Comparison of ENCODE assay signal across 1 cellular context in the genomic region with DNA sequence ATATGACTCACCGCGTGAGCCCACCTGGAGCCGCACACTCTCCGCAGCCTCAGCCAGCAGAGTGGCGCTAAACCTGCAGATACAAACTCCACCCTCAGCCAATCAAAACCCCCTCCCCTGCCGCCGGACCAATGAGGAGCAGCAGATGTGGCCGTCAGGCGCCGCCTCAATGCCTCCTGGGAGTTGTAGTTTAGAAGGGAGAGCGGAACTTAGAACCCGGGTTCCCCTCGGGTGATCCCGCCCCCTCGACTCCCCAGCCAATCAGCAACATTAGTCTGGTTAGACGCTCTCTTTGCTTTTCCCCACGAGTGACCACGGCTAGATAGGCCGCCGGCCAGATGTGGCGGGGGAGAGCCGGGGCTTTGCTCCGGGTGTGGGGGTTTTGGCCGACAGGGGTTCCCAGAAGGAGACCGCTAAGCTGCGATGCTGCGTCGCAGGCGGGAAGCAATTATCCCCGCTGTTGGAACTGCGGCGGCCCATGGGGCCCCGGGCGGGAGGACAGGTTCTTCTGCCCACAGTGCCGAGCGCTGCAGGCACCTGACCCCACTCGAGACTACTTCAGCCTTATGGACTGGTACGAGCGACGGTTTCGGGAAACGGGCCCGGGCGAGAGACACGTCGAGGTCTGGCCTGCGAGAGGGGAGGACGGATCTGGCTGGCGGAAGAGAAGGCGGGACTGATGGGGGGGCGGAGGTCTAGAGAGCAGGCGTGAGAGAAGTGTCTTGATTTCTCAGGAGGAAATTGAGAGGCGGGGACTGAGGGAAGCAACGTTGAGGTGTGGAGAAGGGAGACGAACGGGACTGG.
A peak's percentile ranks its signal among the peaks of the same experiment; 100 is the strongest.
TF ChIP-seq lines count a peak whose summit lies in the region.

A gene (minus strand): TSS at position 63 of the 804 bp plus-strand sequence. CDS start 7,099 bp downstream, outside the sequence.
A gene with protein sequence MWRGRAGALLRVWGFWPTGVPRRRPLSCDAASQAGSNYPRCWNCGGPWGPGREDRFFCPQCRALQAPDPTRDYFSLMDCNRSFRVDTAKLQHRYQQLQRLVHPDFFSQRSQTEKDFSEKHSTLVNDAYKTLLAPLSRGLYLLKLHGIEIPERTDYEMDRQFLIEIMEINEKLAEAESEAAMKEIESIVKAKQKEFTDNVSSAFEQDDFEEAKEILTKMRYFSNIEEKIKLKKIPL (plus strand): TSS at position 282 of the 804 bp plus-strand sequence. CDS start 57 bp downstream, at position 339.

TF ChIP-seq in HepG2, 621 proteins besides CTCF, POLR2A, EP300 and RAD21 (continued from another document and continues in another):
- TF ChIP-seq, protein P1, sequence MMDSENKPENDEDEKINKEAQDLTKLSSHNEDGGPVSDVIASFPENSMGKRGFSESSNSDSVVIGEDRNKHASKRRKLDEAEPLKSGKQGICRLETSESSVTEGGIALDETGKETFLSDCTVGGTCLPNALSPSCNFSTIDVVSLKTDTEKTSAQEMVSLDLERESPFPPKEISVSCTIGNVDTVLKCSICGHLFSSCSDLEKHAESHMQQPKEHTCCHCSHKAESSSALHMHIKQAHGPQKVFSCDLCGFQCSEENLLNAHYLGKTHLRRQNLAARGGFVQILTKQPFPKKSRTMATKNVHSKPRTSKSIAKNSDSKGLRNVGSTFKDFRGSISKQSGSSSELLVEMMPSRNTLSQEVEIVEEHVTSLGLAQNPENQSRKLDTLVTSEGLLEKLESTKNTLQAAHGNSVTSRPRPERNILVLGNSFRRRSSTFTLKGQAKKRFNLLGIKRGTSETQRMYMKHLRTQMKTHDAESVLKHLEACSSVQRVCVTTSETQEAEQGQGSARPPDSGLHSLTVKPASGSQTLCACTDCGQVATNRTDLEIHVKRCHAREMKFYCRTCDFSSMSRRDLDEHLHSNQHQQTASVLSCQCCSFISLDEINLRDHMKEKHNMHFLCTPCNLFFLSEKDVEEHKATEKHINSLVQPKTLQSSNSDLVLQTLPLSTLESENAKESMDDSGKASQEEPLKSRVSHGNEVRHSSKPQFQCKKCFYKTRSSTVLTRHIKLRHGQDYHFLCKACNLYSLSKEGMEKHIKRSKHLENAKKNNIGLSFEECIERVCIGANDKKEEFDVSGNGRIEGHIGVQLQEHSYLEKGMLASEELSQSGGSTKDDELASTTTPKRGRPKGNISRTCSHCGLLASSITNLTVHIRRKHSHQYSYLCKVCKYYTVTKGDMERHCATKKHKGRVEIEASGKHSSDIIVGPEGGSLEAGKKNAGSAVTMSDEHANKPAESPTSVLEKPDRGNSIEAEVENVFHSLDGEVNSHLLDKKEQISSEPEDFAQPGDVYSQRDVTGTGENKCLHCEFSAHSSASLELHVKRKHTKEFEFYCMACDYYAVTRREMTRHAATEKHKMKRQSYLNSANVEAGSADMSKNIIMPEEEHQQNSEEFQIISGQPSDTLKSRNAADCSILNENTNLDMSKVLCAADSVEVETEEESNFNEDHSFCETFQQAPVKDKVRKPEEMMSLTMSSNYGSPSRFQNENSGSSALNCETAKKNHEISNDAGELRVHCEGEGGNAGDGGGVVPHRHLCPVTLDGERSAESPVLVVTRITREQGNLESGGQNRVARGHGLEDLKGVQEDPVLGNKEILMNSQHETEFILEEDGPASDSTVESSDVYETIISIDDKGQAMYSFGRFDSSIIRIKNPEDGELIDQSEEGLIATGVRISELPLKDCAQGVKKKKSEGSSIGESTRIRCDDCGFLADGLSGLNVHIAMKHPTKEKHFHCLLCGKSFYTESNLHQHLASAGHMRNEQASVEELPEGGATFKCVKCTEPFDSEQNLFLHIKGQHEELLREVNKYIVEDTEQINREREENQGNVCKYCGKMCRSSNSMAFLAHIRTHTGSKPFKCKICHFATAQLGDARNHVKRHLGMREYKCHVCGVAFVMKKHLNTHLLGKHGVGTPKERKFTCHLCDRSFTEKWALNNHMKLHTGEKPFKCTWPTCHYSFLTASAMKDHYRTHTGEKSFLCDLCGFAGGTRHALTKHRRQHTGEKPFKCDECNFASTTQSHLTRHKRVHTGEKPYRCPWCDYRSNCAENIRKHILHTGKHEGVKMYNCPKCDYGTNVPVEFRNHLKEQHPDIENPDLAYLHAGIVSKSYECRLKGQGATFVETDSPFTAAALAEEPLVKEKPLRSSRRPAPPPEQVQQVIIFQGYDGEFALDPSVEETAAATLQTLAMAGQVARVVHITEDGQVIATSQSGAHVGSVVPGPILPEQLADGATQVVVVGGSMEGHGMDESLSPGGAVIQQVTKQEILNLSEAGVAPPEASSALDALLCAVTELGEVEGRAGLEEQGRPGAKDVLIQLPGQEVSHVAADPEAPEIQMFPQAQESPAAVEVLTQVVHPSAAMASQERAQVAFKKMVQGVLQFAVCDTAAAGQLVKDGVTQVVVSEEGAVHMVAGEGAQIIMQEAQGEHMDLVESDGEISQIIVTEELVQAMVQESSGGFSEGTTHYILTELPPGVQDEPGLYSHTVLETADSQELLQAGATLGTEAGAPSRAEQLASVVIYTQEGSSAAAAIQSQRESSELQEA (CRISPR knock-in tag; IDR thresholded peaks at IDR 0.05; ENCODE audit: not compliant biosample characterization): no peak
- TF ChIP-seq, protein P2, sequence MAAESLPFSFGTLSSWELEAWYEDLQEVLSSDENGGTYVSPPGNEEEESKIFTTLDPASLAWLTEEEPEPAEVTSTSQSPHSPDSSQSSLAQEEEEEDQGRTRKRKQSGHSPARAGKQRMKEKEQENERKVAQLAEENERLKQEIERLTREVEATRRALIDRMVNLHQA (CRISPR knock-in tag; IDR thresholded peaks at IDR 0.05): no peak
- TF ChIP-seq, protein P3, sequence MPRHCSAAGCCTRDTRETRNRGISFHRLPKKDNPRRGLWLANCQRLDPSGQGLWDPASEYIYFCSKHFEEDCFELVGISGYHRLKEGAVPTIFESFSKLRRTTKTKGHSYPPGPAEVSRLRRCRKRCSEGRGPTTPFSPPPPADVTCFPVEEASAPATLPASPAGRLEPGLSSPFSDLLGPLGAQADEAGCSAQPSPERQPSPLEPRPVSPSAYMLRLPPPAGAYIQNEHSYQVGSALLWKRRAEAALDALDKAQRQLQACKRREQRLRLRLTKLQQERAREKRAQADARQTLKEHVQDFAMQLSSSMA (CRISPR knock-in tag; IDR thresholded peaks at IDR 0.05): no peak
- TF ChIP-seq ZNF616 (CRISPR knock-in tag; IDR thresholded peaks at IDR 0.05; ENCODE audit: low read depth) (peak; percentile 70), CREM (IDR thresholded peaks at IDR 0.05) (peak; percentile 94), CREM (CRISPR knock-in tag; IDR thresholded peaks at IDR 0.05) (no peak), FOSL2 (CRISPR knock-in tag; IDR thresholded peaks at IDR 0.05) (peak; percentile 97; the same call in 1 of the 2 replicates), TGIF2 (CRISPR knock-in tag; IDR thresholded peaks at IDR 0.05) (no peak), SPEN (CRISPR knock-in tag; IDR thresholded peaks at IDR 0.05; ENCODE audit: low read depth) (peak; percentile 52), BRCA1 (CRISPR knock-in tag; IDR thresholded peaks at IDR 0.05) (0 out of 2 replicates have a peak, but pooled peaks have one; percentile 37), ZKSCAN8 (CRISPR knock-in tag; IDR thresholded peaks at IDR 0.05; ENCODE audit: borderline replicate concordance) (peak; percentile 66; the same call in 1 of the 2 replicates), ZNF749 (CRISPR knock-in tag; IDR thresholded peaks at IDR 0.05; ENCODE audit: borderline replicate concordance) (peak; percentile 60; the same call in 1 of the 2 replicates), PCBP2 (optimal IDR thresholded peaks at IDR 0.05; ENCODE audit: low read depth, low read length, poor library complexity, severe bottlenecking) (no peak), ZNF253 (CRISPR knock-in tag; IDR thresholded peaks at IDR 0.05; ENCODE audit: borderline replicate concordance) (no peak), SUZ12 (IDR thresholded peaks at IDR 0.05; ENCODE audit: low read depth, low read length) (peak; percentile 81), ZNF224 (CRISPR knock-in tag; IDR thresholded peaks at IDR 0.05) (no peak), CENPX (CRISPR knock-in tag; IDR thresholded peaks at IDR 0.05) (no peak), NFRKB (IDR thresholded peaks at IDR 0.05) (no peak), SRF (IDR thresholded peaks at IDR 0.05; ENCODE audit: low read depth, low read length) (no peak), ZFP36 (IDR thresholded peaks at IDR 0.05; ENCODE audit: borderline replicate concordance, low read depth, low read length, partially characterized antibody) (no peak), BRD4 (CRISPR knock-in tag; IDR thresholded peaks at IDR 0.05) (no peak), CBX2 (IDR thresholded peaks at IDR 0.05; ENCODE audit: low read depth, low read length) (no peak), CBX2 (CRISPR knock-in tag; IDR thresholded peaks at IDR 0.05; ENCODE audit: low read depth) (no peak), TBL1XR1 (IDR thresholded peaks at IDR 0.05; ENCODE audit: borderline replicate concordance, low read length, partially characterized antibody) (no peak), KLF16 (CRISPR knock-in tag; IDR thresholded peaks at IDR 0.05) (peak in 1 of 2 experiments; percentile 74; a peak in 2 of 4 replicates), KLF13 (CRISPR knock-in tag; IDR thresholded peaks at IDR 0.05) (no peak), ZNF556 (CRISPR knock-in tag; IDR thresholded peaks at IDR 0.05; ENCODE audit: borderline replicate concordance) (no peak), SNAPC2 (CRISPR knock-in tag; IDR thresholded peaks at IDR 0.05) (peak; percentile 42; the same call in 1 of the 2 replicates), NPAS2 (CRISPR knock-in tag; IDR thresholded peaks at IDR 0.05; ENCODE audit: borderline replicate concordance) (0 out of 2 replicates have a peak, but pooled peaks have one; percentile 47), ZNF232 (CRISPR knock-in tag; IDR thresholded peaks at IDR 0.05; ENCODE audit: borderline replicate concordance) (no peak), REPIN1 (CRISPR knock-in tag; IDR thresholded peaks at IDR 0.05; ENCODE audit: borderline replicate concordance, low read depth) (peak; percentile 43; the same call in 1 of the 2 replicates), RAD51 (IDR thresholded peaks at IDR 0.05; ENCODE audit: borderline replicate concordance) (no peak; the same call in 1 of the 2 replicates), JUND (CRISPR knock-in tag; IDR thresholded peaks at IDR 0.05) (0 out of 2 replicates have a peak, but pooled peaks have one; percentile 84), NKX3-1 (CRISPR knock-in tag; IDR thresholded peaks at IDR 0.05) (no peak), ZNF747 (CRISPR knock-in tag; IDR thresholded peaks at IDR 0.05; ENCODE audit: borderline replicate concordance) (no peak), NFYC (CRISPR knock-in tag; IDR thresholded peaks at IDR 0.05) (peak; percentile 99), ZNF3 (CRISPR knock-in tag; IDR thresholded peaks at IDR 0.05) (no peak; the same call in 1 of the 2 replicates)
- TF ChIP-seq, protein P4, sequence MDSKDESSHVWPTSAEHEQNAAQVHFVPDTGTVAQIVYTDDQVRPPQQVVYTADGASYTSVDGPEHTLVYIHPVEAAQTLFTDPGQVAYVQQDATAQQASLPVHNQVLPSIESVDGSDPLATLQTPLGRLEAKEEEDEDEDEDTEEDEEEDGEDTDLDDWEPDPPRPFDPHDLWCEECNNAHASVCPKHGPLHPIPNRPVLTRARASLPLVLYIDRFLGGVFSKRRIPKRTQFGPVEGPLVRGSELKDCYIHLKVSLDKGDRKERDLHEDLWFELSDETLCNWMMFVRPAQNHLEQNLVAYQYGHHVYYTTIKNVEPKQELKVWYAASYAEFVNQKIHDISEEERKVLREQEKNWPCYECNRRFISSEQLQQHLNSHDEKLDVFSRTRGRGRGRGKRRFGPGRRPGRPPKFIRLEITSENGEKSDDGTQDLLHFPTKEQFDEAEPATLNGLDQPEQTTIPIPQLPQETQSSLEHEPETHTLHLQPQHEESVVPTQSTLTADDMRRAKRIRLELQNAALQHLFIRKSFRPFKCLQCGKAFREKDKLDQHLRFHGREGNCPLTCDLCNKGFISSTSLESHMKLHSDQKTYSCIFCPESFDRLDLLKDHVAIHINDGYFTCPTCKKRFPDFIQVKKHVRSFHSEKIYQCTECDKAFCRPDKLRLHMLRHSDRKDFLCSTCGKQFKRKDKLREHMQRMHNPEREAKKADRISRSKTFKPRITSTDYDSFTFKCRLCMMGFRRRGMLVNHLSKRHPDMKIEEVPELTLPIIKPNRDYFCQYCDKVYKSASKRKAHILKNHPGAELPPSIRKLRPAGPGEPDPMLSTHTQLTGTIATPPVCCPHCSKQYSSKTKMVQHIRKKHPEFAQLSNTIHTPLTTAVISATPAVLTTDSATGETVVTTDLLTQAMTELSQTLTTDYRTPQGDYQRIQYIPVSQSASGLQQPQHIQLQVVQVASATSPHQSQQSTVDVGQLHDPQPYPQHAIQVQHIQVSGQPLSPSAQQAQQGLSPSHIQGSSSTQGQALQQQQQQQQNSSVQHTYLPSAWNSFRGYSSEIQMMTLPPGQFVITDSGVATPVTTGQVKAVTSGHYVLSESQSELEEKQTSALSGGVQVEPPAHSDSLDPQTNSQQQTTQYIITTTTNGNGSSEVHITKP (CRISPR knock-in tag; IDR thresholded peaks at IDR 0.05; ENCODE audit: low read depth): no peak
- TF ChIP-seq, protein P5, sequence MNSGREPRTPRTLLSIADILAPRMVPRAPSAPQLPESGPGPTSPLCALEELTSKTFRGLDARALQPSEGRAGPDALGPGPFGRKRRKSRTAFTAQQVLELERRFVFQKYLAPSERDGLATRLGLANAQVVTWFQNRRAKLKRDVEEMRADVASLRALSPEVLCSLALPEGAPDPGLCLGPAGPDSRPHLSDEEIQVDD (CRISPR knock-in tag; IDR thresholded peaks at IDR 0.05; ENCODE audit: borderline replicate concordance): peak; percentile 79; the same call in 1 of the 2 replicates
